10 cellular contexts compared by ENCODE assay signal in genomic region chr19:45668342-45668871, GRCh38. TPM values are rescaled to one million over a fixed set of nuclear protein-coding genes. Genes with fewer than 3 reads are reported as not detected.
A peak's percentile ranks its signal among the peaks of the same experiment; 100 is the strongest.
DNase-seq lines count a peak whose midpoint lies in the region; ATAC-seq and TF ChIP-seq lines count a peak whose summit lies in the region.
"Had no signal": no experiment of that assay in that cellular context is flagged by ENCODE, and none has a peak within 500 bp of the region (broad histone marks: within the 10 kb centered on the region; RNA-seq: fewer than 3 reads in every experiment).

No MANE protein-coding gene starts in this region.

- 1% methylated on average over 19 of the region's 19 CpGs for WGBS in body of pancreas, 2 donors

- no peaks in the 10 kb centered on the region for H3K27me3 ChIP-seq in body of pancreas
- peaks cover 2 to 5% of the 10 kb centered on the region in 2 donors for H3K27me3 ChIP-seq in mucosa of rectum (ENCODE audit: control insufficient read depth in 2 of 2, insufficient read depth in 2 of 2, low read length in 2 of 2)

- ATAC-seq in body of pancreas, result no peak
- ATAC-seq in HG03159 (IDR thresholded peaks at IDR 0.05; ENCODE audit: unreplicated experiment), result no peak
- ATAC-seq in GM18870 (IDR thresholded peaks at IDR 0.05; ENCODE audit: unreplicated experiment), result no peak

- H3K4me1 ChIP-seq in body of pancreas (peaks cover 39% of the 10 kb centered on the region), mucosa of rectum (ENCODE audit: control insufficient read depth in 2 of 2, insufficient read depth in 2 of 2, low read length in 2 of 2) (peaks cover 15 to 28% of the 10 kb centered on the region in 2 donors)

- no peak for TF ChIP-seq POLR2A in body of pancreas (IDR thresholded peaks at IDR 0.05)

- TF ChIP-seq CTCF in GM12875 (IDR thresholded peaks at IDR 0.05; ENCODE audit: borderline replicate concordance, insufficient read depth, low read depth, low read length), result no peak
- TF ChIP-seq CTCF in body of pancreas (IDR thresholded peaks at IDR 0.05), result no peak

- H3K4me3 ChIP-seq in GM12875 (ENCODE audit: low read depth, low read length) (peak overlapping the region; percentile 82), body of pancreas (peak overlapping the region in 1 of 2 donors; percentile 10), mucosa of rectum (ENCODE audit: low read length in 2 of 2) (peak overlapping the region; percentile 72 to 86)
- H3K4me3 ChIP-seq: lung had no signal

- peak overlapping the region; percentile 66 to 68 for H3K9ac ChIP-seq in mucosa of rectum (ENCODE audit: low read depth in 1 of 2, low read length in 2 of 2)

- no peaks in the 10 kb centered on the region for H3K9me3 ChIP-seq in body of pancreas
- H3K9me3 ChIP-seq in mucosa of rectum (ENCODE audit: control insufficient read depth in 2 of 2, low read length in 2 of 2), result no peaks in the 10 kb centered on the region

- intact Hi-C loops in body of pancreas (cut with DNase I), result no loop called here

- H3K36me3 ChIP-seq in body of pancreas (replicated peaks in 1 of 2; ENCODE audit: insufficient read depth in 1 of 2, low read depth in 2 of 2) (no peaks in the 10 kb centered on the region), mucosa of rectum (ENCODE audit: control insufficient read depth in 2 of 2, insufficient read depth in 2 of 2, low read length in 2 of 2) (no peaks in the 10 kb centered on the region)

- H3K27ac ChIP-seq in body of pancreas (peak overlapping the region in 3 of 4 donors; percentile 29 to 69 (median 55)), mucosa of rectum (ENCODE audit: low read depth in 2 of 2, low read length in 2 of 2) (peak overlapping the region; percentile 34 to 76)

- DNase-seq in NAMALWA (ENCODE audit: low spot score) (peak; percentile 66), body of pancreas (no peak), NCI-H82 (lab: John Stamatoyannopoulos, UW) (no peak), SK-N-DZ (ENCODE audit: low spot score) (no peak)

RNA-seq across cellular contexts. Expression of gene GIPR, which starts 0.4 kb away (rescaled TPM):
- total RNA-seq in body of pancreas, result 1 to 10 TPM; 3.9 to 9.2 TPM
- polyA plus RNA-seq in SK-N-DZ (2014; cell fraction: cytosol; rRNA removed), result 0.53 and 2.0 TPM in 2 replicates
- 4.6 and 14.6 TPM in 2 replicates for polyA plus RNA-seq in SK-N-DZ (2014; cell fraction: nucleus; rRNA removed)
- total RNA-seq: LHCN-M2 had no signal

RNA-seq across cellular contexts. Expression of gene SNRPD2, which starts 23.3 kb away (rescaled TPM):
- 10 to 100 TPM; 25.1 to 66.4 TPM for total RNA-seq in body of pancreas
- 612 and 851 TPM in 2 replicates for polyA plus RNA-seq in SK-N-DZ (2014; cell fraction: cytosol; rRNA removed)
- 422 and 469 TPM in 2 replicates for polyA plus RNA-seq in SK-N-DZ (2014; cell fraction: nucleus; rRNA removed)

RNA-seq across cellular contexts. Expression of gene QPCTL, which starts 24.1 kb away (rescaled TPM):
- 1 to 10 TPM; 2.1 to 4.0 TPM for total RNA-seq in body of pancreas
- polyA plus RNA-seq in SK-N-DZ (2014; cell fraction: cytosol; rRNA removed), result 13.2 and 17.4 TPM in 2 replicates
- polyA plus RNA-seq in SK-N-DZ (2014; cell fraction: nucleus; rRNA removed), result 25.7 and 29.0 TPM in 2 replicates

RNA-seq across cellular contexts. Expression of gene EML2, which starts 29.2 kb away (rescaled TPM):
- total RNA-seq in body of pancreas, result 10 to 100 TPM; 25.7 to 60.6 TPM
- 13.8 and 15.8 TPM in 2 replicates for polyA plus RNA-seq in SK-N-DZ (2014; cell fraction: cytosol; rRNA removed)
- polyA plus RNA-seq in SK-N-DZ (2014; cell fraction: nucleus; rRNA removed), result 74.0 and 82.6 TPM in 2 replicates
